ENCODE assay signal across 14 cellular contexts in the genomic region with DNA sequence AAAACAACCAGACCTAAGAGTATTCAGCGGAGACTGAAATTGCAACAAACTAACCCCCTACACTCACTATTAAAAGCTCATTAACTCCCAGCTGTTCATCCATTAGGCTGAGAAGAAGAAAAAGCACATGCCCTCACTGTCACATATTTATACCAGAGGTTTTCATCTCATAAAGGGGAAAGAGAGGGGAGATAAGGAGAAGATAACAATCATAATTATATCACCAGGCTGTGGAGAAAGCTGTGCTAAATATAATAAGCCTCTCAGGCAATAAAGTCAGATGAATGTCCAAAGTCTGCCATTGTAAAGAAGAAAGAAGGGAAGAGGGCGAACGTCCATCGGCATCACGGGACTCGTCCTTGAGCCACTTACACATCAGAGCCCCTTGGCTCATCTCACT.
A peak's percentile ranks its signal among the peaks of the same experiment; 100 is the strongest.
DNase-seq lines count a peak whose midpoint lies in the region; ATAC-seq and TF ChIP-seq lines count a peak whose summit lies in the region.
"Had no signal": no experiment of that assay in that cellular context is flagged by ENCODE, and none has a peak within 500 bp of the region (broad histone marks: within the 10 kb centered on the region; RNA-seq: fewer than 3 reads in every experiment).

No MANE protein-coding gene starts in this region.

- POLR2A ChIA-PET in naive thymus-derived CD8-positive, alpha-beta T cell (lab: Charles Lee), result no interaction called here

- no peak overlapping the region for H3K27ac Mint-ChIP-seq in naive thymus-derived CD8-positive, alpha-beta T cell
- H3K27ac Mint-ChIP-seq: CD8-positive, alpha-beta memory T cell; IgD-negative memory B cell had no signal

- no peak overlapping the region for H3K4me3 Mint-ChIP-seq in naive thymus-derived CD8-positive, alpha-beta T cell
- H3K4me3 Mint-ChIP-seq: CD8-positive, alpha-beta memory T cell; IgD-negative memory B cell had no signal

- H3K4me1 Mint-ChIP-seq in naive thymus-derived CD8-positive, alpha-beta T cell, result no peaks in the 10 kb centered on the region
- H3K4me1 Mint-ChIP-seq: CD8-positive, alpha-beta memory T cell; IgD-negative memory B cell had no signal

- peaks cover 0 to 2% (median 0%) of the 10 kb centered on the region in 9 donors for H3K9me3 Mint-ChIP-seq in naive thymus-derived CD8-positive, alpha-beta T cell
- H3K9me3 Mint-ChIP-seq: CD8-positive, alpha-beta memory T cell had no signal

- ATAC-seq in SK-N-SH treated with all-trans-retinoic acid at 6 μM for 48 hours, result no peak
- no peak for ATAC-seq in naive thymus-derived CD8-positive, alpha-beta T cell

- DNase-seq in NCI-H1105 treated with DMSO at 0.1 percent for 48 hours (lab: John Stamatoyannopoulos, UW) (peak; percentile 35), NCI-H1105 (lab: John Stamatoyannopoulos, UW) (no peak), NCI-H524 treated with DMSO at 0.1 percent for 48 hours (lab: John Stamatoyannopoulos, UW) (peak; percentile 55), T-helper 9 cell (no peak)
- DNase-seq in naive thymus-derived CD8-positive, alpha-beta T cell, result no peak
- DNase-seq in activated CD4-positive, alpha-beta T cell treated with anti-CD3 and anti-CD28 coated beads, Interleukin-2, amount 50 U/mL, for 48 hours, result no peak
- DNase-seq: 8988T; AML-193; Caco-2; CD8-positive, alpha-beta memory T cell; GM23248; H7 had no signal

- H3K27me3 Mint-ChIP-seq in naive thymus-derived CD8-positive, alpha-beta T cell, result peaks cover 0 to 7% (median 0%) of the 10 kb centered on the region in 5 donors
- H3K27me3 Mint-ChIP-seq: IgD-negative memory B cell had no signal

- no peaks in the 10 kb centered on the region for H3K36me3 Mint-ChIP-seq in naive thymus-derived CD8-positive, alpha-beta T cell
- H3K36me3 Mint-ChIP-seq: CD8-positive, alpha-beta memory T cell; IgD-negative memory B cell had no signal

TF ChIP-seq in SK-N-SH treated with all-trans-retinoic acid at 6 μM for 48 hours, 23 proteins besides CTCF, POLR2A, EP300 and RAD21:
- TF ChIP-seq OSR1 (CRISPR knock-in tag; IDR thresholded peaks at IDR 0.05) (no peak), BACH2 (CRISPR knock-in tag; IDR thresholded peaks at IDR 0.05; ENCODE audit: borderline replicate concordance) (no peak), GLIS3 (CRISPR knock-in tag; IDR thresholded peaks at IDR 0.05) (no peak), ZFP3 (CRISPR knock-in tag; IDR thresholded peaks at IDR 0.05) (no peak), ESRRG (CRISPR knock-in tag; IDR thresholded peaks at IDR 0.05) (no peak), SNAI2 (CRISPR knock-in tag; IDR thresholded peaks at IDR 0.05) (no peak), CSRNP3 (CRISPR knock-in tag; IDR thresholded peaks at IDR 0.05) (no peak), ZC3H10 (CRISPR knock-in tag; IDR thresholded peaks at IDR 0.05) (no peak), ZNF8 (CRISPR knock-in tag; IDR thresholded peaks at IDR 0.05) (peak; percentile 81), CREB5 (CRISPR knock-in tag; IDR thresholded peaks at IDR 0.05; ENCODE audit: low read depth) (no peak), PPARA (CRISPR knock-in tag; IDR thresholded peaks at IDR 0.05; ENCODE audit: borderline replicate concordance) (no peak), TCF4 (CRISPR knock-in tag; IDR thresholded peaks at IDR 0.05; ENCODE audit: borderline replicate concordance) (peak; percentile 59; the same call in 1 of the 2 replicates)
- TF ChIP-seq, protein P1, sequence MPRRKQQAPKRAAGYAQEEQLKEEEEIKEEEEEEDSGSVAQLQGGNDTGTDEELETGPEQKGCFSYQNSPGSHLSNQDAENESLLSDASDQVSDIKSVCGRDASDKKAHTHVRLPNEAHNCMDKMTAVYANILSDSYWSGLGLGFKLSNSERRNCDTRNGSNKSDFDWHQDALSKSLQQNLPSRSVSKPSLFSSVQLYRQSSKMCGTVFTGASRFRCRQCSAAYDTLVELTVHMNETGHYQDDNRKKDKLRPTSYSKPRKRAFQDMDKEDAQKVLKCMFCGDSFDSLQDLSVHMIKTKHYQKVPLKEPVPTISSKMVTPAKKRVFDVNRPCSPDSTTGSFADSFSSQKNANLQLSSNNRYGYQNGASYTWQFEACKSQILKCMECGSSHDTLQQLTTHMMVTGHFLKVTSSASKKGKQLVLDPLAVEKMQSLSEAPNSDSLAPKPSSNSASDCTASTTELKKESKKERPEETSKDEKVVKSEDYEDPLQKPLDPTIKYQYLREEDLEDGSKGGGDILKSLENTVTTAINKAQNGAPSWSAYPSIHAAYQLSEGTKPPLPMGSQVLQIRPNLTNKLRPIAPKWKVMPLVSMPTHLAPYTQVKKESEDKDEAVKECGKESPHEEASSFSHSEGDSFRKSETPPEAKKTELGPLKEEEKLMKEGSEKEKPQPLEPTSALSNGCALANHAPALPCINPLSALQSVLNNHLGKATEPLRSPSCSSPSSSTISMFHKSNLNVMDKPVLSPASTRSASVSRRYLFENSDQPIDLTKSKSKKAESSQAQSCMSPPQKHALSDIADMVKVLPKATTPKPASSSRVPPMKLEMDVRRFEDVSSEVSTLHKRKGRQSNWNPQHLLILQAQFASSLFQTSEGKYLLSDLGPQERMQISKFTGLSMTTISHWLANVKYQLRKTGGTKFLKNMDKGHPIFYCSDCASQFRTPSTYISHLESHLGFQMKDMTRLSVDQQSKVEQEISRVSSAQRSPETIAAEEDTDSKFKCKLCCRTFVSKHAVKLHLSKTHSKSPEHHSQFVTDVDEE (CRISPR knock-in tag; IDR thresholded peaks at IDR 0.05), result no peak
- TF ChIP-seq, protein P2, sequence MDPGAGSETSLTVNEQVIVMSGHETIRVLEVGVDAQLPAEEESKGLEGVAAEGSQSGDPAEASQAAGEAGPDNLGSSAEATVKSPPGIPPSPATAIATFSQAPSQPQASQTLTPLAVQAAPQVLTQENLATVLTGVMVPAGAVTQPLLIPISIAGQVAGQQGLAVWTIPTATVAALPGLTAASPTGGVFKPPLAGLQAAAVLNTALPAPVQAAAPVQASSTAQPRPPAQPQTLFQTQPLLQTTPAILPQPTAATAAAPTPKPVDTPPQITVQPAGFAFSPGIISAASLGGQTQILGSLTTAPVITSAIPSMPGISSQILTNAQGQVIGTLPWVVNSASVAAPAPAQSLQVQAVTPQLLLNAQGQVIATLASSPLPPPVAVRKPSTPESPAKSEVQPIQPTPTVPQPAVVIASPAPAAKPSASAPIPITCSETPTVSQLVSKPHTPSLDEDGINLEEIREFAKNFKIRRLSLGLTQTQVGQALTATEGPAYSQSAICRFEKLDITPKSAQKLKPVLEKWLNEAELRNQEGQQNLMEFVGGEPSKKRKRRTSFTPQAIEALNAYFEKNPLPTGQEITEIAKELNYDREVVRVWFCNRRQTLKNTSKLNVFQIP (CRISPR knock-in tag; IDR thresholded peaks at IDR 0.05; ENCODE audit: borderline replicate concordance, low read depth), result no peak

Comparison
In these comparisons a context has a peak if more than half of its experiments do, and no peak if none do; other contexts are left out.
1. DNase-seq: peak in NCI-H1105 treated with DMSO at 0.1 percent for 48 hours (single experiment) and NCI-H524 treated with DMSO at 0.1 percent for 48 hours (single experiment); none in NCI-H1105 (single experiment), T-helper 9 cell (single experiment), naive thymus-derived CD8-positive, alpha-beta T cell (0 of 10) and activated CD4-positive, alpha-beta T cell treated with anti-CD3 and anti-CD28 coated beads, Interleukin-2, amount 50 U/mL, for 48 hours (0 of 2).